In the genomic region with DNA sequence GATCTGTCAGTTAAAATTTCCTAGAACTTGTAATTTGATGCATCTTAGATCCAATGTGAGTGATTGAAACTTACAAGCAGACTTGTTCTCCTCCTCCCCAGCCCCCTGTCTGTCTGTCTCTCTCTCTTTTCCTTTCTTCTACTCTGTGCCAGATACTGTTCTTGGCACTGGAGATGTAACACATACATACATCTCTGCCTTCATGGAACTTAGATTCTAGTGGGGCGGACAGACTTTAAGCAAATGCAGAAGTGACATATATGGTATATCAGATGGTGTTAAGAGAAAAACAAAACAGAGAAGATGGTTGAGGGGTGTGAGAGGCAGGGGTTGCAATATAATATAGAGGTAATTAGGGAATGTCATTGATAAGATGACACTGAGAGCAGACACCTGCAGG, we compare ENCODE assay signal across 11 cellular contexts. TPM values are rescaled to one million over a fixed set of nuclear protein-coding genes. Genes with fewer than 3 reads are reported as not detected.
DNase-seq lines count a peak whose midpoint lies in the region; ATAC-seq and TF ChIP-seq lines count a peak whose summit lies in the region.
"Had no signal": no experiment of that assay in that cellular context is flagged by ENCODE, and none has a peak within 500 bp of the region (broad histone marks: within the 10 kb centered on the region; RNA-seq: fewer than 3 reads in every experiment).

No MANE protein-coding gene starts in this region.

- H3K9ac ChIP-seq in SK-N-SH = no peak overlapping the region

- no peak for TF ChIP-seq EP300 in SK-N-SH (IDR thresholded peaks at IDR 0.05; ENCODE audit: borderline replicate concordance in 1 of 2, low read depth in 1 of 2, low read length in 1 of 2)

- H4K20me1 ChIP-seq in SK-N-SH (ENCODE audit: insufficient read depth) = no peaks in the 10 kb centered on the region

- H3K9me3 Mint-ChIP-seq in CD8-positive, alpha-beta memory T cell = no peaks in the 10 kb centered on the region
- peaks cover under 1% of the 10 kb centered on the region for H3K9me3 Mint-ChIP-seq in activated CD4-positive, alpha-beta memory T cell treated with anti-CD3 and anti-CD28 coated beads, Interleukin-2, amount 10 ng/mL, durations not matched to agents 7 days and 5 days
- H3K9me3 Mint-ChIP-seq in naive thymus-derived CD4-positive, alpha-beta T cell = no peaks in the 10 kb centered on the region

- peak overlapping the region; percentile 51 for H3K4me3 ChIP-seq in CD8-positive, alpha-beta memory T cell (ENCODE audit: low read length)
- peak overlapping the region; percentile 12 for H3K4me3 ChIP-seq in naive thymus-derived CD4-positive, alpha-beta T cell (ENCODE audit: low read length)
- H3K4me3 ChIP-seq in SK-N-SH (ENCODE audit: low read depth in 2 of 2, low read length in 1 of 2) = no peak overlapping the region

- H3K27me3 Mint-ChIP-seq in CD8-positive, alpha-beta memory T cell = no peaks in the 10 kb centered on the region
- H3K27me3 Mint-ChIP-seq in activated CD4-positive, alpha-beta memory T cell treated with anti-CD3 and anti-CD28 coated beads, Interleukin-2, amount 10 ng/mL, durations not matched to agents 7 days and 5 days = no peaks in the 10 kb centered on the region
- H3K27me3 Mint-ChIP-seq in naive thymus-derived CD4-positive, alpha-beta T cell = no peaks in the 10 kb centered on the region

- no peak overlapping the region for H3K4me2 ChIP-seq in SK-N-SH

- WGBS in SK-N-SH (ENCODE audit: low lambda C conversion rate) = 100% methylated on average over 1 of the region's 1 CpG

- TF ChIP-seq CTCF in SK-N-SH (IDR thresholded peaks at IDR 0.05) = no peak

- peaks cover 6 to 23% (median 6%) of the 10 kb centered on the region in 3 donors for H3K36me3 Mint-ChIP-seq in CD8-positive, alpha-beta memory T cell
- H3K36me3 Mint-ChIP-seq in activated CD4-positive, alpha-beta memory T cell treated with anti-CD3 and anti-CD28 coated beads, Interleukin-2, amount 10 ng/mL, durations not matched to agents 7 days and 5 days (ENCODE audit: low read depth) = peaks cover 69% of the 10 kb centered on the region
- H3K36me3 Mint-ChIP-seq in naive thymus-derived CD4-positive, alpha-beta T cell = peaks cover 0 to 48% (median 5%) of the 10 kb centered on the region in 5 donors

- H3K4me3 Mint-ChIP-seq in CD8-positive, alpha-beta memory T cell = peak overlapping the region; percentile 73 to 97 (median 81)
- H3K4me3 Mint-ChIP-seq in activated CD4-positive, alpha-beta memory T cell treated with anti-CD3 and anti-CD28 coated beads, Interleukin-2, amount 10 ng/mL, durations not matched to agents 7 days and 5 days = peak overlapping the region; percentile 78
- H3K4me3 Mint-ChIP-seq in naive thymus-derived CD4-positive, alpha-beta T cell = peak overlapping the region; percentile 68 to 90 (median 84)

- H3K4me1 ChIP-seq in CD8-positive, alpha-beta memory T cell (ENCODE audit: insufficient read depth, low read length) = peaks cover 86% of the 10 kb centered on the region
- H3K4me1 ChIP-seq in naive thymus-derived CD4-positive, alpha-beta T cell (ENCODE audit: control insufficient read depth in 2 of 2, insufficient read depth in 2 of 2, low read length in 2 of 2) = peaks cover 80 to 81% of the 10 kb centered on the region in 2 donors
- H3K4me1 ChIP-seq in SK-N-SH (ENCODE audit: control insufficient read depth in 1 of 2, insufficient read depth in 2 of 2, low read depth in 1 of 2, low read length in 1 of 2) = peaks cover 0 to 11% of the 10 kb centered on the region in 2 experiments; a peak in 1 of 4 replicates

- H3K27ac ChIP-seq in CD8-positive, alpha-beta memory T cell (ENCODE audit: low read depth, low read length) = peak overlapping the region; percentile 70
- H3K27ac ChIP-seq in naive thymus-derived CD4-positive, alpha-beta T cell (ENCODE audit: low read depth, low read length) = peak overlapping the region; percentile 68
- no peak overlapping the region for H3K27ac ChIP-seq in SK-N-SH (ENCODE audit: low read depth in 2 of 2, low read length in 1 of 2)
- H3K27ac ChIP-seq: RWPE1 had no signal

- no peak for DNase-seq in CD8-positive, alpha-beta memory T cell
- no peak for DNase-seq in activated CD4-positive, alpha-beta memory T cell treated with anti-CD3 and anti-CD28 coated beads, Interleukin-2, amount 10 ng/mL, durations not matched to agents 7 days and 5 days
- no peak for DNase-seq in naive thymus-derived CD4-positive, alpha-beta T cell
- DNase-seq in CD1c-positive myeloid dendritic cell (ENCODE audit: extremely low spot score) (no peak), SK-N-SH (no peak)
- DNase-seq: activated CD4-positive, alpha-beta T cell treated with anti-CD3 and anti-CD28 coated beads, Interleukin-2, amount 50 U/mL, for 48 hours; cerebellar nuclear complex; NCI-H1930 had no signal

- peak; percentile 1 for ATAC-seq in GM19395 (IDR thresholded peaks at IDR 0.05; ENCODE audit: unreplicated experiment)
- peak; percentile 12 for ATAC-seq in naive thymus-derived CD4-positive, alpha-beta T cell
- ATAC-seq in GM18858 (IDR thresholded peaks at IDR 0.05; ENCODE audit: unreplicated experiment) = no peak

- POLR2A ChIA-PET in CD8-positive, alpha-beta memory T cell (lab: Charles Lee) = interaction anchor here (1.0 to 1.5 kb wide), 3 partner anchors 10 to 78 kb away, joined by 3 read pairs; no protein-coding TSS in a partner anchor
- POLR2A ChIA-PET in activated CD4-positive, alpha-beta memory T cell treated with anti-CD3 and anti-CD28 coated beads, Interleukin-2, amount 10 ng/mL, durations not matched to agents 7 days and 5 days (lab: Charles Lee) = interaction anchor here (1.2 to 7.3 kb wide), 5 partner anchors 9 to 31 kb away, joined by 5 to 106 read pairs (median 6); no protein-coding TSS in a partner anchor
- POLR2A ChIA-PET in naive thymus-derived CD4-positive, alpha-beta T cell (lab: Charles Lee) = interaction anchor here (0.9 to 2.7 kb wide), 4 partner anchors 10 to 31 kb away, joined by 3 to 12 read pairs (median 4); no protein-coding TSS in a partner anchor
- POLR2A ChIA-PET in SK-N-SH (lab: Yijun Ruan, JAX) = no interaction called here

- no peaks in the 10 kb centered on the region for H3K27me3 ChIP-seq in CD8-positive, alpha-beta memory T cell (ENCODE audit: insufficient read depth, low read length, poor library complexity, severe bottlenecking)
- no peaks in the 10 kb centered on the region for H3K27me3 ChIP-seq in naive thymus-derived CD4-positive, alpha-beta T cell (ENCODE audit: control insufficient read depth in 2 of 2, insufficient read depth in 2 of 2, low read length in 2 of 2)
- H3K27me3 ChIP-seq in SK-N-SH (ENCODE audit: insufficient read depth) = no peaks in the 10 kb centered on the region

- intact Hi-C loops in naive thymus-derived CD4-positive, alpha-beta T cell (cut with micrococcal nuclease) = loop anchor here (1.0 to 5.0 kb wide), 6 partner anchors 8 to 644 kb away; a partner anchor contains a TSS

- peaks cover 81 to 92% (median 90%) of the 10 kb centered on the region in 3 donors for H3K4me1 Mint-ChIP-seq in CD8-positive, alpha-beta memory T cell
- H3K4me1 Mint-ChIP-seq in activated CD4-positive, alpha-beta memory T cell treated with anti-CD3 and anti-CD28 coated beads, Interleukin-2, amount 10 ng/mL, durations not matched to agents 7 days and 5 days = peaks cover 76% of the 10 kb centered on the region
- H3K4me1 Mint-ChIP-seq in naive thymus-derived CD4-positive, alpha-beta T cell = peaks cover 62 to 97% (median 82%) of the 10 kb centered on the region in 7 donors

- H3K79me2 ChIP-seq in SK-N-SH (ENCODE audit: insufficient read depth) = peaks cover 33% of the 10 kb centered on the region

- no peaks in the 10 kb centered on the region for H3K36me3 ChIP-seq in CD8-positive, alpha-beta memory T cell (ENCODE audit: insufficient read depth, low read length)
- peaks cover 0 to 1% (median 0%) of the 10 kb centered on the region in 3 experiments for H3K36me3 ChIP-seq in naive thymus-derived CD4-positive, alpha-beta T cell (ENCODE audit: control insufficient read depth in 2 of 3, insufficient read depth in 3 of 3, low read length in 3 of 3)
- no peaks in the 10 kb centered on the region for H3K36me3 ChIP-seq in SK-N-SH (replicated peaks in 1 of 2; ENCODE audit: control insufficient read depth in 1 of 2, insufficient read depth in 2 of 2, low read length in 1 of 2)

- peak overlapping the region; percentile 89 to 99 (median 94) for H3K27ac Mint-ChIP-seq in CD8-positive, alpha-beta memory T cell
- peak overlapping the region; percentile 94 for H3K27ac Mint-ChIP-seq in activated CD4-positive, alpha-beta memory T cell treated with anti-CD3 and anti-CD28 coated beads, Interleukin-2, amount 10 ng/mL, durations not matched to agents 7 days and 5 days
- H3K27ac Mint-ChIP-seq in naive thymus-derived CD4-positive, alpha-beta T cell = peak overlapping the region; percentile 63 to 98 (median 93)

- TF ChIP-seq RAD21 in SK-N-SH (IDR thresholded peaks at IDR 0.05; ENCODE audit: low read length) = no peak

- no peaks in the 10 kb centered on the region for H3K9me3 ChIP-seq in CD8-positive, alpha-beta memory T cell (ENCODE audit: low read length)
- no peaks in the 10 kb centered on the region for H3K9me3 ChIP-seq in naive thymus-derived CD4-positive, alpha-beta T cell (ENCODE audit: control insufficient read depth in 2 of 3, low read length in 3 of 3)
- no peaks in the 10 kb centered on the region for H3K9me3 ChIP-seq in SK-N-SH

- CTCF ChIA-PET in CD8-positive, alpha-beta memory T cell (lab: Charles Lee) = no interaction called here
- CTCF ChIA-PET in activated CD4-positive, alpha-beta memory T cell treated with anti-CD3 and anti-CD28 coated beads, Interleukin-2, amount 10 ng/mL, durations not matched to agents 7 days and 5 days (lab: Charles Lee) = interaction anchor here (1.0 kb wide), 1 partner anchor 14 kb away, joined by 4 read pairs; no protein-coding TSS in a partner anchor
- CTCF ChIA-PET in naive thymus-derived CD4-positive, alpha-beta T cell (lab: Charles Lee) = interaction anchor here (1.1 kb wide), 1 partner anchor 24 kb away, joined by 3 read pairs; no protein-coding TSS in a partner anchor
- CTCF ChIA-PET in SK-N-SH (lab: Yijun Ruan, JAX) = interaction anchor here (1.2 kb wide), 2 partner anchors 17 to 40 kb away, joined by 3 read pairs; no protein-coding TSS in a partner anchor

- H3F3A ChIP-seq in SK-N-SH (replicated peaks; ENCODE audit: insufficient read depth) = peaks cover 2% of the 10 kb centered on the region

- H3K9me2 ChIP-seq in SK-N-SH = no peaks in the 10 kb centered on the region

- H2AFZ ChIP-seq in SK-N-SH (ENCODE audit: low read depth) = no peak overlapping the region

RNA-seq across cellular contexts. Expression of a gene that starts 6.6 kb away (rescaled TPM):
- total RNA-seq in CD8-positive, alpha-beta memory T cell = 10 to 100 TPM; 47.8 to 51.5 TPM
- 76.8 TPM for polyA plus RNA-seq in CD8-positive, alpha-beta memory T cell
- total RNA-seq in activated CD4-positive, alpha-beta memory T cell treated with anti-CD3 and anti-CD28 coated beads, Interleukin-2, amount 10 ng/mL, durations not matched to agents 7 days and 5 days = 100 to 1,000 TPM; 124 to 125 TPM
- 10 to 100 TPM; 31.9 to 74.3 (median 42.0) TPM for total RNA-seq in naive thymus-derived CD4-positive, alpha-beta T cell
- 10 to 100 TPM; 23.4 to 28.7 TPM for polyA plus RNA-seq in naive thymus-derived CD4-positive, alpha-beta T cell
- polyA plus RNA-seq in SK-N-SH (2012; rRNA removed) = 12.7 and 18.6 TPM in 2 replicates
- polyA plus RNA-seq in SK-N-SH (2012; cell fraction: cytosol; rRNA removed) = 7.7 and 8.4 TPM in 2 replicates
- 14.7 and 29.8 TPM in 2 replicates for polyA plus RNA-seq in SK-N-SH (2012; cell fraction: nucleus; rRNA removed)

Comparison
In these comparisons a context has a peak if more than half of its experiments do, and no peak if none do; other contexts are left out.
1. H3K27ac ChIP-seq: peak in CD8-positive, alpha-beta memory T cell (single experiment) and naive thymus-derived CD4-positive, alpha-beta T cell (single experiment); none in SK-N-SH (0 of 2).
2. H3K4me3 ChIP-seq: peak in CD8-positive, alpha-beta memory T cell (single experiment) and naive thymus-derived CD4-positive, alpha-beta T cell (single experiment); none in SK-N-SH (0 of 2).
3. Peak in every context shown above with its lines, with median percentiles within 50 percentile points of each other: H3K27ac Mint-ChIP-seq and H3K4me3 Mint-ChIP-seq.